8 cellular contexts compared by ENCODE assay signal in the genomic region with DNA sequence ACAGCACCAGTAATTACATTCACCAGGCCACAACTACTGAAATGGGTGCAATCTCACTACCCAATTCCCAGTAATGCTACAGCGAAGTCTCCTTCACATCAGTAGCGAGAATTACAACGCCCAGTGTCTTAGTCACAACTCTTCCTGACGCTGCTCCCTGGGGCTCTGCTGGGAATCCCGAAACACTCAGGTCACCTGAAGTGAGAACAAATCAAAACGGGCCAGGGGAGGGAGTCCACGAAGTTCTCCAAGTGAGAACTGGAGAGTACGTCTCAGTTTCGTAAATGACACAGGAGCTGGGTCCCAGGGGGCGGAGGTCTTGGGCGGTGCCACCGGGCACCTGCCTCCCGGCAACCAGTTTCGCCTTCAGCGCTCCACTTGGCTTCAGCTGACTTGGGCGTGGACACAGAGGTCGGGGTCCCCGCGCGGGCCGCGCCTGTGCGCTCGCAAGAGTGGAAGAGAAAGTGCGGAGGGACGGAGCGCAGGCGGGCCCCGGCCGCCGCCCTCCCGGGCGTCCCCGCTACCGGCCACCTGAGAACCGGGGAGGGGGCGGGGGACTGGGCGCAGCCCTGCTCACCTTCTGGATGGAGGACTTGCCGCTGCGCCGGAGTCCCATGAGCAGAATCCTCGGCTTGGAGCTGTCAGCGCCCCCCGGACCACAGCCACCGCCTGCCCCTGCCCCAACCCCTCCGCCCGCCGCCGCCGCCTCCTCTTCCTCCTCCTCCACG. TPM values are rescaled to one million over a fixed set of nuclear protein-coding genes. Genes with fewer than 3 reads are reported as not detected.
DNase-seq lines count a peak whose midpoint lies in the region; ATAC-seq and TF ChIP-seq lines count a peak whose summit lies in the region.

No MANE protein-coding gene starts in this region.

- DNase-seq in CD14-positive monocyte (ENCODE audit: low spot score) (peak; percentile 51), RWPE2 (ENCODE audit: low spot score) (peak; percentile 62), left cardiac atrium (peak; percentile 65), posterior vena cava (ENCODE audit: low spot score) (peak; percentile 89), aorta (peak; percentile 67 to 86)
- peak; percentile 71 for DNase-seq in activated naive CD8-positive, alpha-beta T cell treated with anti-CD3 and anti-CD28 coated beads, Interleukin-2, amount 10 ng/mL, durations not matched to agents 7 days and 5 days

- peak overlapping the region; percentile 89 to 96 (median 93) for H3K27ac Mint-ChIP-seq in CD14-positive monocyte
- peak overlapping the region; percentile 71 for H3K27ac Mint-ChIP-seq in activated naive CD8-positive, alpha-beta T cell treated with anti-CD3 and anti-CD28 coated beads, Interleukin-2, amount 10 ng/mL, durations not matched to agents 7 days and 5 days

- no peaks in the 10 kb centered on the region for H3K9me3 ChIP-seq in RWPE2 (ENCODE audit: severe bottlenecking)
- H3K9me3 ChIP-seq in aorta (ENCODE audit: control insufficient read depth, low read length), result no peaks in the 10 kb centered on the region

- peaks cover 3% of the 10 kb centered on the region for H3K4me1 ChIP-seq in RWPE2 (ENCODE audit: insufficient read depth, poor library complexity, severe bottlenecking)
- H3K4me1 ChIP-seq in aorta (ENCODE audit: control insufficient read depth in 1 of 2, insufficient read depth in 2 of 2, low read length in 2 of 2), result peaks cover 2 to 6% of the 10 kb centered on the region in 2 donors

- POLR2A ChIA-PET in activated naive CD8-positive, alpha-beta T cell treated with anti-CD3 and anti-CD28 coated beads, Interleukin-2, amount 10 ng/mL, durations not matched to agents 7 days and 5 days (lab: Charles Lee), result interaction anchor here (0.5 to 4.0 kb wide), 5 partner anchors 13 to 1161 kb away, joined by 3 to 19 read pairs (median 3); a partner anchor contains a TSS

- ATAC-seq in GM19395 (IDR thresholded peaks at IDR 0.05; ENCODE audit: unreplicated experiment) (peak; percentile 45), HG03442 (IDR thresholded peaks at IDR 0.05; ENCODE audit: unreplicated experiment) (peak; percentile 28), RWPE2 (ENCODE audit: low read depth) (peak; percentile 47), left cardiac atrium (peak; percentile 29 to 40), aorta (ENCODE audit: low FRiP score) (peak; percentile 67)
- peak; percentile 25 for ATAC-seq in activated naive CD8-positive, alpha-beta T cell treated with anti-CD3 and anti-CD28 coated beads, Interleukin-2, amount 10 ng/mL, durations not matched to agents 7 days and 5 days (ENCODE audit: low read depth)

- 0% methylated on average over 31 to 51 of the region's 51 CpGs for WGBS in aorta, 2 donors

- no peaks in the 10 kb centered on the region for H3K9me3 Mint-ChIP-seq in CD14-positive monocyte
- no peaks in the 10 kb centered on the region for H3K9me3 Mint-ChIP-seq in activated naive CD8-positive, alpha-beta T cell treated with anti-CD3 and anti-CD28 coated beads, Interleukin-2, amount 10 ng/mL, durations not matched to agents 7 days and 5 days

- H3K27me3 Mint-ChIP-seq in CD14-positive monocyte (ENCODE audit: low read depth in 3 of 3), result peaks cover 0 to 2% (median 0%) of the 10 kb centered on the region in 3 donors
- no peaks in the 10 kb centered on the region for H3K27me3 Mint-ChIP-seq in activated naive CD8-positive, alpha-beta T cell treated with anti-CD3 and anti-CD28 coated beads, Interleukin-2, amount 10 ng/mL, durations not matched to agents 7 days and 5 days

- peak overlapping the region; percentile 74 for H3K4me3 ChIP-seq in RWPE2 (ENCODE audit: severe bottlenecking)
- peak overlapping the region; percentile 95 for H3K4me3 ChIP-seq in aorta (ENCODE audit: low read length in 2 of 2)

- H3K36me3 ChIP-seq in RWPE2 (ENCODE audit: low read depth) (peaks cover 48% of the 10 kb centered on the region), aorta (ENCODE audit: control insufficient read depth in 1 of 2, insufficient read depth in 2 of 2, low read length in 1 of 2) (peaks cover 1 to 3% of the 10 kb centered on the region in 2 donors)

- H3K4me3 Mint-ChIP-seq in CD14-positive monocyte, result peak overlapping the region; percentile 91 to 97
- H3K4me3 Mint-ChIP-seq in activated naive CD8-positive, alpha-beta T cell treated with anti-CD3 and anti-CD28 coated beads, Interleukin-2, amount 10 ng/mL, durations not matched to agents 7 days and 5 days, result peak overlapping the region; percentile 92

- intact Hi-C loops in CD14-positive monocyte (cut with micrococcal nuclease), result loop anchor here in 1 of 2 donors (2.0 kb wide), 1 partner anchor 132 kb away; a partner anchor contains a TSS
- intact Hi-C loops in left cardiac atrium (cut with DNase I), result loop anchor here in 1 of 2 donors (10.0 kb wide), 1 partner anchor 136 kb away; a partner anchor contains a TSS
- intact Hi-C loops in posterior vena cava (cut with DNase I), result no loop called here
- intact Hi-C loops in aorta (cut with DNase I), result loop anchor here in 1 of 2 donors (5.0 kb wide), 1 partner anchor 133 kb away; a partner anchor contains a TSS

- H3K27ac ChIP-seq in RWPE2 (ENCODE audit: poor library complexity, severe bottlenecking), result peak overlapping the region; percentile 55
- H3K27ac ChIP-seq in aorta (ENCODE audit: low read depth in 1 of 2, low read length in 2 of 2), result peak overlapping the region in 1 of 2 donors; percentile 43

- TF ChIP-seq CTCF in CD14-positive monocyte (IDR thresholded peaks at IDR 0.05) (no peak), RWPE2 (IDR thresholded peaks at IDR 0.05; ENCODE audit: poor library complexity, severe bottlenecking) (no peak)

- no peaks in the 10 kb centered on the region for H3K27me3 ChIP-seq in RWPE2 (ENCODE audit: insufficient read depth, poor library complexity, severe bottlenecking)
- H3K27me3 ChIP-seq in aorta (ENCODE audit: control insufficient read depth in 1 of 2, insufficient read depth in 2 of 2, low read length in 1 of 2), result no peaks in the 10 kb centered on the region

- peaks cover 42% of the 10 kb centered on the region for H3K4me1 Mint-ChIP-seq in CD14-positive monocyte
- peaks cover 22% of the 10 kb centered on the region for H3K4me1 Mint-ChIP-seq in activated naive CD8-positive, alpha-beta T cell treated with anti-CD3 and anti-CD28 coated beads, Interleukin-2, amount 10 ng/mL, durations not matched to agents 7 days and 5 days

- peaks cover 32 to 38% of the 10 kb centered on the region in 2 donors for H3K36me3 Mint-ChIP-seq in CD14-positive monocyte
- H3K36me3 Mint-ChIP-seq in activated naive CD8-positive, alpha-beta T cell treated with anti-CD3 and anti-CD28 coated beads, Interleukin-2, amount 10 ng/mL, durations not matched to agents 7 days and 5 days, result peaks cover 10% of the 10 kb centered on the region

RNA-seq across cellular contexts. Expression of a gene that starts 0.6 kb away (rescaled TPM):
- 1 to 10 TPM; 6.6 to 8.0 TPM for polyA plus RNA-seq in CD14-positive monocyte
- total RNA-seq in activated naive CD8-positive, alpha-beta T cell treated with anti-CD3 and anti-CD28 coated beads, Interleukin-2, amount 10 ng/mL, durations not matched to agents 7 days and 5 days, result 10 to 100 TPM; 15.8 to 16.3 TPM
- 10 to 100 TPM; 20.9 to 21.3 TPM for total RNA-seq in left cardiac atrium
- total RNA-seq in posterior vena cava, result 10 to 100 TPM; 29.2 to 37.2 TPM
- total RNA-seq in aorta, result 10 to 100 TPM; 23.0 to 28.4 TPM
- polyA plus RNA-seq in aorta, result 10 to 100 TPM; 21.6 to 23.5 TPM

RNA-seq across cellular contexts. Expression of a gene that starts 14.2 kb away (rescaled TPM):
- polyA plus RNA-seq in CD14-positive monocyte (10 to 100 TPM; 77.2 to 92.3 TPM), aorta (10 to 100 TPM; 11.6 to 11.7 TPM)
- 10 to 100 TPM; 30.4 to 34.3 TPM for total RNA-seq in activated naive CD8-positive, alpha-beta T cell treated with anti-CD3 and anti-CD28 coated beads, Interleukin-2, amount 10 ng/mL, durations not matched to agents 7 days and 5 days
- total RNA-seq in left cardiac atrium (10 to 100 TPM; 11.5 to 14.8 TPM), posterior vena cava (10 to 100 TPM; 10.2 to 12.1 TPM), aorta (10 to 100 TPM; 11.9 to 13.6 TPM)

RNA-seq across cellular contexts. Expression of a gene that starts 22.4 kb away (rescaled TPM):
- polyA plus RNA-seq in CD14-positive monocyte, result not detected
- total RNA-seq in activated naive CD8-positive, alpha-beta T cell treated with anti-CD3 and anti-CD28 coated beads, Interleukin-2, amount 10 ng/mL, durations not matched to agents 7 days and 5 days, result not detected
- not detected for total RNA-seq in left cardiac atrium
- not detected for total RNA-seq in posterior vena cava
- total RNA-seq in aorta, result not detected
- not detected for polyA plus RNA-seq in aorta
